ENCODE assay signal across 9 cellular contexts in genomic region chr10:48655426-48656240, GRCh38. TPM values are rescaled to one million over a fixed set of nuclear protein-coding genes. Genes with fewer than 3 reads are reported as not detected.
DNase-seq lines count a peak whose midpoint lies in the region; ATAC-seq, FAIRE-seq and TF ChIP-seq lines count a peak whose summit lies in the region.
"Had no signal": no experiment of that assay in that cellular context is flagged by ENCODE, and none has a peak within 500 bp of the region (broad histone marks: within the 10 kb centered on the region; RNA-seq: fewer than 3 reads in every experiment).

No MANE protein-coding gene starts in this region.

- peak; percentile 23 for FAIRE-seq in urothelium cell line (lab: Jason Lieb, UNC)
- FAIRE-seq: G401.6 had no signal

- no peak overlapping the region for H3K4me3 ChIP-seq in mucosa of descending colon

- intact Hi-C loops in mucosa of descending colon (cut with DNase I, micrococcal nuclease): loop anchor here in 1 of 2 donors (10.0 kb wide), 1 partner anchor 101 kb away; no protein-coding TSS in a partner anchor

- peak overlapping the region; percentile 10 for H3K27ac ChIP-seq in epithelial cell of prostate

- DNase-seq in NCI-H2029 (lab: John Stamatoyannopoulos, UW) (peak; percentile 2), NCI-H2029 treated with DMSO at 0.1 percent for 48 hours (lab: John Stamatoyannopoulos, UW) (no peak), RPMI8226 (peak; percentile 51), epithelial cell of prostate (ENCODE audit: low read depth, low spot score) (no peak), mucosa of descending colon (peak; percentile 53 to 77 (median 71)), urothelium cell line (ENCODE audit: low spot score) (peak; percentile 67), NCI-H1436 treated with DMSO at 0.1 percent for 48 hours (lab: John Stamatoyannopoulos, UW) (no peak)

- H3K9me3 ChIP-seq in mucosa of descending colon: no peaks in the 10 kb centered on the region

- H3K36me3 ChIP-seq in mucosa of descending colon (ENCODE audit: low read depth): no peaks in the 10 kb centered on the region

- ATAC-seq in HG02571 (IDR thresholded peaks at IDR 0.05; ENCODE audit: unreplicated experiment): peak; percentile 14
- peak; percentile 70 for ATAC-seq in mucosa of descending colon

- no peak for TF ChIP-seq CTCF in mucosa of descending colon (IDR thresholded peaks at IDR 0.05)

- peaks cover 14% of the 10 kb centered on the region for H3K4me1 ChIP-seq in mucosa of descending colon (ENCODE audit: low read depth)

RNA-seq across cellular contexts. Expression of gene WDFY4, which starts 29.0 kb away (rescaled TPM):
- 1 to 10 TPM; 2.1 to 3.3 (median 2.2) TPM for total RNA-seq in mucosa of descending colon

RNA-seq across cellular contexts. Expression of gene ARHGAP22, which starts 50.8 kb away (rescaled TPM):
- total RNA-seq in mucosa of descending colon: 1 to 10 TPM in 2 of 3 donors, under 1 TPM in 1; 0.93 to 5.9 (median 1.3) TPM

Comparison
In these comparisons a context has a peak if more than half of its experiments do, and no peak if none do; other contexts are left out.
1. DNase-seq: peak in NCI-H2029 (single experiment), RPMI8226 (single experiment), mucosa of descending colon (3 of 3) and urothelium cell line (single experiment); none in NCI-H2029 treated with DMSO at 0.1 percent for 48 hours (single experiment), epithelial cell of prostate (single experiment) and NCI-H1436 treated with DMSO at 0.1 percent for 48 hours (single experiment).